In the genomic region with DNA sequence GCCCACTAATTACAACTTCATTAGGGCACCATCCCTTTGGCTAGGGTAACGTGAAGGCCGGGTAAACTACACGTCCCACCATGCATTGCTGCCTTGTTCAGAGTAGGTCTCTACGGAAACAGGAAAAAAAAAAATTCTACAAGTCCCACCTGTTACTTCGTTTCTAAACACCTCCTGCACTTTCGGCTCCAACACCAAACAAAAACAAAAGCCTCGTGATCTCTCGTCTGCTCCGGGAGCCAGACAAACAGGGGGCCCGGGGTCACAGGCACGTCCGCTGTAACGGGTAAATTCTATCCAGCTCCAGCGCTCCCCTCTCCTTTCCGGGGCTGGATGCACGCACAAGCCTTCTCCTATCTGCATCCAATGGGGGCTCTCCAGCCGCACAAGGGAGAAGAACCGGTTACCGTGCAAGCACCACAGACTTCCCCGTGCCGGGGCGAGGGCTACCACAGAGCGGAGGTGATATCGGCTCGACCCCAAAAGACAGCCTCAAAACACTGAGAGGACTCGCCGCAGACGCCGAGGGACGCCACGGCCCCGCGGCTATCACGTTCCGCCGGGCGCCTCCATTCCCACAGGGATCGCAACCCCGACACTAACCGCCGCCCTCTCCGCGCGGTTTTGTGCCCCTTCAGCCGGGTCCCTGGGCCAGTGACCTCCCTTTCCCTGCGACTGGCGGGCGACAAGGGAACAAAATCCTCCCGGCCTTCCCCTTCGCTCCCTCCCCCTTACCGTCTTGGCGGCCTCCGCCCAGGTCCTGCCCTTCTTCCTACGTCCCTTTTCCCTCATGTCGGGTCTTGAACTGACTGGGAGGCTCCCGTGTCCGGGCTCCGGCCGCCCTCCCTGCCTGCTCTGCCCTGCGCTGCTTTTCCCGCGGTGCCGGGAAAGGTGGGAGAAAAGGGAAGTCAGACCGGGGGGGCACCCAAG, we compare ENCODE assay signal across 8 cellular contexts. TPM values are rescaled to one million over a fixed set of nuclear protein-coding genes. Genes with fewer than 3 reads are reported as not detected.
DNase-seq lines count a peak whose midpoint lies in the region; ATAC-seq, FAIRE-seq and TF ChIP-seq lines count a peak whose summit lies in the region.

No MANE protein-coding gene starts in this region.

- peak overlapping the region; percentile 94 to 99 (median 97) for H3K4me3 ChIP-seq in keratinocyte (ENCODE audit: control insufficient read depth in 2 of 3, extremely low read depth in 1 of 3, insufficient read depth in 2 of 3, low read depth in 1 of 3, low read length in 3 of 3)

- H4K20me1 ChIP-seq in keratinocyte (ENCODE audit: control insufficient read depth, extremely low read depth, insufficient read depth, low read length): no peaks in the 10 kb centered on the region

- peaks cover 19% of the 10 kb centered on the region for H3K4me1 ChIP-seq in keratinocyte (ENCODE audit: control insufficient read depth, extremely low read depth, insufficient read depth, low read length)

- peak; percentile 13 for FAIRE-seq in keratinocyte (lab: Jason Lieb, UNC)

- H3K27me3 ChIP-seq in keratinocyte (ENCODE audit: control insufficient read depth, extremely low read depth, insufficient read depth, low read length): no peaks in the 10 kb centered on the region

- H3K79me2 ChIP-seq in keratinocyte (ENCODE audit: control insufficient read depth, insufficient read depth, low read length): peaks cover 53% of the 10 kb centered on the region

- peak; percentile 53 for DNase-seq in NK-92 treated with Interleukin-12 subunit alpha and Interleukin-12 subunit beta, amount 100 ng/mL, for 24 hours (lab: John Stamatoyannopoulos, UW)
- DNase-seq in NK-92 (lab: John Stamatoyannopoulos, UW; ENCODE audit: unreplicated experiment) (no peak), NCI-H2171 (lab: John Stamatoyannopoulos, UW) (peak; percentile 89), caudate nucleus (lab: John Stamatoyannopoulos, UW) (peak in 47 of 61 donors; percentile 12 to 80 (median 49)), keratinocyte (ENCODE audit: low read depth, low spot score) (peak; percentile 32)
- DNase-seq in activated CD4-positive, CD25-positive, alpha-beta regulatory T cell (lab: John Stamatoyannopoulos, UW): peak; percentile 9 to 28 (median 25)
- peak; percentile 67 for DNase-seq in stimulated activated CD4-positive, alpha-beta T cell treated with anti-CD3 and anti-CD28 coated beads, Interleukin-15, amount 100 ng/mL, for 24 hours

- H3K9me3 ChIP-seq in keratinocyte (ENCODE audit: control insufficient read depth, low read depth, low read length): no peaks in the 10 kb centered on the region

- H3K4me2 ChIP-seq in keratinocyte (ENCODE audit: control insufficient read depth, extremely low read depth, insufficient read depth, low read depth, low read length): peak overlapping the region; percentile 81

- peaks cover 3% of the 10 kb centered on the region for H3K9me1 ChIP-seq in keratinocyte (ENCODE audit: control insufficient read depth, extremely low read depth, insufficient read depth, low read length)

- H3K27ac ChIP-seq in caudate nucleus (ENCODE audit: low read depth, low read length) (peak overlapping the region; percentile 88), keratinocyte (ENCODE audit: control insufficient read depth, insufficient read depth, low read length) (peak overlapping the region; percentile 97)

- H2AFZ ChIP-seq in keratinocyte (ENCODE audit: control insufficient read depth, low read length): peak overlapping the region; percentile 91

- peak; percentile 37 for ATAC-seq in HG03045 (IDR thresholded peaks at IDR 0.05; ENCODE audit: unreplicated experiment)

- H3K9ac ChIP-seq in keratinocyte (ENCODE audit: control insufficient read depth, extremely low read depth, insufficient read depth, low read length): peak overlapping the region; percentile 99

- dilution Hi-C loops in keratinocyte (cut with MboI; ENCODE audit: extremely low pct_ligation_motif_present, low sequenced_read_pairs): no loop called here

- peaks cover 0 to 3% of the 10 kb centered on the region in 2 experiments for H3K36me3 ChIP-seq in keratinocyte (ENCODE audit: control insufficient read depth in 2 of 2, extremely low read depth in 1 of 2, insufficient read depth in 2 of 2, low read length in 2 of 2)

- no peak for TF ChIP-seq CTCF in keratinocyte (optimal IDR thresholded peaks at IDR 0.05 in 1 of 3, IDR thresholded peaks at IDR 0.05 in 1 of 3, conservative IDR thresholded peaks at IDR 0.05 in 1 of 3; ENCODE audit: extremely low read depth in 1 of 3, insufficient read depth in 2 of 3, low read length in 3 of 3)

RNA-seq across cellular contexts. Expression of gene ASXL2, which starts 0.6 kb away (rescaled TPM):
- polyA plus RNA-seq in keratinocyte: 8.9 to 18.1 TPM (median 12.5 TPM) in 3 replicates
- polyA plus RNA-seq in keratinocyte (2011; ENCODE audit: low read depth): 35.2 TPM
- polyA plus RNA-seq in keratinocyte (2011; cell fraction: cytosol; rRNA removed): 7.5 and 12.4 TPM in 2 replicates
- 21.2 and 23.4 TPM in 2 replicates for polyA plus RNA-seq in keratinocyte (2011; cell fraction: nucleus; rRNA removed)
- polyA plus RNA-seq in keratinocyte (2012; ENCODE audit: low replicate concordance): 9.0 and 14.7 TPM in 2 replicates
- 15.4 to 26.3 TPM (median 15.9 TPM) in 3 replicates for polyA minus RNA-seq in keratinocyte
- polyA minus RNA-seq in keratinocyte (2011; cell fraction: cytosol; rRNA and poly(A)+ RNA removed): 9.0 TPM
- 21.4 and 42.7 TPM in 2 replicates for polyA minus RNA-seq in keratinocyte (2011; cell fraction: nucleus; rRNA and poly(A)+ RNA removed)
